26 cellular contexts compared by ENCODE assay signal in genomic region chr20:46377532-46377931, GRCh38. TPM values are rescaled to one million over a fixed set of nuclear protein-coding genes. Genes with fewer than 3 reads are reported as not detected.
DNase-seq lines count a peak whose midpoint lies in the region; ATAC-seq and TF ChIP-seq lines count a peak whose summit lies in the region.
"Had no signal": no experiment of that assay in that cellular context is flagged by ENCODE, and none has a peak within 500 bp of the region (broad histone marks: within the 10 kb centered on the region; RNA-seq: fewer than 3 reads in every experiment).

No MANE protein-coding gene starts in this region.

- intact Hi-C loops in activated CD8-positive, alpha-beta T cell treated with anti-CD3 and anti-CD28 coated beads for 36 hours (cut with micrococcal nuclease), result no loop called here
- intact Hi-C loops in upper lobe of right lung (cut with DNase I), result no loop called here

- H3K4me3 ChIP-seq in epithelial cell of esophagus (ENCODE audit: low read length) (no peak overlapping the region), skin epidermis (no peak overlapping the region), upper lobe of right lung (no peak overlapping the region)
- H3K4me3 ChIP-seq: colonic mucosa, sigmoid colon, SJSA1, stomach, tibial nerve had no signal

- DNase-seq in activated CD8-positive, alpha-beta T cell treated with anti-CD3 and anti-CD28 coated beads, Interleukin-2, amount 10 ng/mL, durations not matched to agents 7 days and 5 days, result no peak
- DNase-seq in activated CD8-positive, alpha-beta T cell treated with anti-CD3 and anti-CD28 coated beads for 36 hours, result no peak
- DNase-seq in RWPE1 (ENCODE audit: low spot score) (peak; percentile 84), epithelial cell of esophagus (ENCODE audit: low read depth) (peak; percentile 90), upper lobe of right lung (no peak), OCI-M1 (lab: John Stamatoyannopoulos, UW) (no peak)
- no peak for DNase-seq in activated CD4-positive, alpha-beta T cell treated with anti-CD3 and anti-CD28 coated beads, Interleukin-2, amount 50 U/mL, for 4 hours
- DNase-seq: 8988T; activated CD4-positive, alpha-beta T cell treated with anti-CD3 and anti-CD28 coated beads for 36 hours; brain microvascular endothelial cell; colonic mucosa; DMS153; effector memory CD4-positive, alpha-beta T cell; hypothalamus; KBM-7; NCI-H1436 treated with DMSO at 0.1 percent for 48 hours; NCI-H510A treated with DMSO at 0.1 percent for 48 hours; sigmoid colon; stomach had no signal

- H3K27me3 Mint-ChIP-seq in activated CD8-positive, alpha-beta T cell treated with anti-CD3 and anti-CD28 coated beads, Interleukin-2, amount 10 ng/mL, durations not matched to agents 7 days and 5 days (ENCODE audit: low read depth), result no peaks in the 10 kb centered on the region
- no peaks in the 10 kb centered on the region for H3K27me3 Mint-ChIP-seq in activated CD8-positive, alpha-beta T cell treated with anti-CD3 and anti-CD28 coated beads for 36 hours
- H3K27me3 Mint-ChIP-seq: activated CD4-positive, alpha-beta T cell treated with anti-CD3 and anti-CD28 coated beads for 36 hours had no signal

- no peaks in the 10 kb centered on the region for H3K4me1 ChIP-seq in upper lobe of right lung
- H3K4me1 ChIP-seq: colonic mucosa, parathyroid adenoma, sigmoid colon, SJSA1, stomach had no signal

- H3K36me3 ChIP-seq in upper lobe of right lung, result peaks cover 94% of the 10 kb centered on the region

- H3K9me3 ChIP-seq in upper lobe of right lung, result no peaks in the 10 kb centered on the region
- H3K9me3 ChIP-seq: colonic mucosa, sigmoid colon, SJSA1, stomach, tibial nerve had no signal

- no peak for TF ChIP-seq CTCF in activated CD8-positive, alpha-beta T cell treated with anti-CD3 and anti-CD28 coated beads for 36 hours (IDR thresholded peaks at IDR 0.05)
- TF ChIP-seq CTCF in RWPE1 (conservative IDR thresholded peaks at IDR 0.05; ENCODE audit: low read depth) (no peak; the same call in 1 of the 2 replicates), epithelial cell of esophagus (IDR thresholded peaks at IDR 0.05; ENCODE audit: insufficient read depth, low read depth, low read length, missing control alignments) (peak; percentile 53), upper lobe of right lung (IDR thresholded peaks at IDR 0.05) (no peak)

- no peaks in the 10 kb centered on the region for H3K27me3 ChIP-seq in upper lobe of right lung
- H3K27me3 ChIP-seq: brain microvascular endothelial cell, colonic mucosa, sigmoid colon, SJSA1, stomach, tibial nerve had no signal

- H3K27ac ChIP-seq in RWPE1, result peak overlapping the region; percentile 34
- peak overlapping the region in 16 of 21 experiments; percentile 1 to 80 (median 54) for H3K27ac ChIP-seq in skin epidermis
- H3K27ac ChIP-seq in upper lobe of right lung, result no peak overlapping the region
- H3K27ac ChIP-seq: brain microvascular endothelial cell, colonic mucosa, parathyroid adenoma, sigmoid colon, SJSA1, stomach had no signal

- no peak overlapping the region for H3K4me3 Mint-ChIP-seq in activated CD8-positive, alpha-beta T cell treated with anti-CD3 and anti-CD28 coated beads, Interleukin-2, amount 10 ng/mL, durations not matched to agents 7 days and 5 days
- H3K4me3 Mint-ChIP-seq in activated CD8-positive, alpha-beta T cell treated with anti-CD3 and anti-CD28 coated beads for 36 hours, result no peak overlapping the region
- H3K4me3 Mint-ChIP-seq: activated CD4-positive, alpha-beta T cell treated with anti-CD3 and anti-CD28 coated beads for 36 hours; neural crest cell had no signal

- CTCF ChIA-PET in activated CD8-positive, alpha-beta T cell treated with anti-CD3 and anti-CD28 coated beads, Interleukin-2, amount 10 ng/mL, durations not matched to agents 7 days and 5 days (lab: Charles Lee), result interaction anchor here (1.2 to 1.4 kb wide), 2 partner anchors 9 to 29 kb away, joined by 4 to 5 read pairs; no protein-coding TSS in a partner anchor
- CTCF ChIA-PET in activated CD8-positive, alpha-beta T cell treated with anti-CD3 and anti-CD28 coated beads for 36 hours (lab: Charles Lee), result no interaction called here
- CTCF ChIA-PET in RWPE1 (lab: Yijun Ruan, JAX), result interaction anchor here (0.7 to 2.1 kb wide), 6 partner anchors 9 to 394 kb away, joined by 3 to 7 read pairs (median 3); no protein-coding TSS in a partner anchor

- no peak for ATAC-seq in activated CD8-positive, alpha-beta T cell treated with anti-CD3 and anti-CD28 coated beads, Interleukin-2, amount 10 ng/mL, durations not matched to agents 7 days and 5 days
- ATAC-seq in activated CD8-positive, alpha-beta T cell treated with anti-CD3 and anti-CD28 coated beads for 36 hours, result no peak
- no peak for ATAC-seq in upper lobe of right lung
- ATAC-seq: activated CD4-positive, alpha-beta T cell treated with anti-CD3 and anti-CD28 coated beads for 36 hours; Panc1 had no signal

- peak overlapping the region; percentile 17 for H3K27ac Mint-ChIP-seq in activated CD8-positive, alpha-beta T cell treated with anti-CD3 and anti-CD28 coated beads, Interleukin-2, amount 10 ng/mL, durations not matched to agents 7 days and 5 days
- no peak overlapping the region for H3K27ac Mint-ChIP-seq in activated CD8-positive, alpha-beta T cell treated with anti-CD3 and anti-CD28 coated beads for 36 hours
- H3K27ac Mint-ChIP-seq: activated CD4-positive, alpha-beta T cell treated with anti-CD3 and anti-CD28 coated beads for 36 hours; activated T-helper 2 cell treated with anti-CD3 and anti-CD28 coated beads, Interferon-gamma antibody, Interleukin-2, Interleukin-4, amounts not matched to agents 10 μg/mL and 5 μg/mL and 100 μg/mL, durations not matched to agents 14 hours and 24 hours and 36 hours had no signal

- no peaks in the 10 kb centered on the region for H3K9me3 Mint-ChIP-seq in activated CD8-positive, alpha-beta T cell treated with anti-CD3 and anti-CD28 coated beads, Interleukin-2, amount 10 ng/mL, durations not matched to agents 7 days and 5 days (ENCODE audit: insufficient read depth)
- H3K9me3 Mint-ChIP-seq in activated CD8-positive, alpha-beta T cell treated with anti-CD3 and anti-CD28 coated beads for 36 hours, result no peaks in the 10 kb centered on the region
- H3K9me3 Mint-ChIP-seq: activated T-helper 2 cell treated with anti-CD3 and anti-CD28 coated beads, Interferon-gamma antibody, Interleukin-2, Interleukin-4, amounts not matched to agents 10 μg/mL and 5 μg/mL and 100 μg/mL, durations not matched to agents 14 hours and 24 hours and 36 hours; neural crest cell had no signal

- no peaks in the 10 kb centered on the region for H3K4me1 Mint-ChIP-seq in activated CD8-positive, alpha-beta T cell treated with anti-CD3 and anti-CD28 coated beads, Interleukin-2, amount 10 ng/mL, durations not matched to agents 7 days and 5 days (ENCODE audit: low read depth)
- H3K4me1 Mint-ChIP-seq in activated CD8-positive, alpha-beta T cell treated with anti-CD3 and anti-CD28 coated beads for 36 hours (ENCODE audit: low read depth), result no peaks in the 10 kb centered on the region
- H3K4me1 Mint-ChIP-seq: activated CD4-positive, alpha-beta T cell treated with anti-CD3 and anti-CD28 coated beads for 36 hours; neural crest cell had no signal

- POLR2A ChIA-PET in activated CD8-positive, alpha-beta T cell treated with anti-CD3 and anti-CD28 coated beads, Interleukin-2, amount 10 ng/mL, durations not matched to agents 7 days and 5 days (lab: Charles Lee), result interaction anchor here (0.6 kb wide), 1 partner anchor 22 kb away, joined by 4 read pairs; no protein-coding TSS in a partner anchor
- POLR2A ChIA-PET in activated CD8-positive, alpha-beta T cell treated with anti-CD3 and anti-CD28 coated beads for 36 hours (lab: Charles Lee), result interaction anchor here (1.0 to 1.2 kb wide), 2 partner anchors 15 to 20 kb away, joined by 3 read pairs; no protein-coding TSS in a partner anchor
- POLR2A ChIA-PET in RWPE1 (lab: Yijun Ruan, JAX; ENCODE audit: low non-redundant PET), result interaction anchor here (0.5 to 1.5 kb wide), 3 partner anchors 13 to 45 kb away, joined by 3 to 6 read pairs (median 4); no protein-coding TSS in a partner anchor

- H3K36me3 Mint-ChIP-seq in activated CD8-positive, alpha-beta T cell treated with anti-CD3 and anti-CD28 coated beads, Interleukin-2, amount 10 ng/mL, durations not matched to agents 7 days and 5 days (ENCODE audit: low read depth), result peaks cover 57% of the 10 kb centered on the region
- H3K36me3 Mint-ChIP-seq in activated CD8-positive, alpha-beta T cell treated with anti-CD3 and anti-CD28 coated beads for 36 hours (ENCODE audit: low read depth), result peaks cover 22% of the 10 kb centered on the region

RNA-seq across cellular contexts. Expression of gene ELMO2, which starts 28.9 kb away (rescaled TPM):
- 10 to 100 TPM; 66.1 to 82.3 TPM for total RNA-seq in activated CD8-positive, alpha-beta T cell treated with anti-CD3 and anti-CD28 coated beads, Interleukin-2, amount 10 ng/mL, durations not matched to agents 7 days and 5 days
- total RNA-seq in activated CD8-positive, alpha-beta T cell treated with anti-CD3 and anti-CD28 coated beads for 36 hours, result 10 to 100 TPM; 36.2 to 38.1 TPM
- total RNA-seq in upper lobe of right lung, result 57.0 TPM

Comparison
In these comparisons a context has a peak if more than half of its experiments do, and no peak if none do; other contexts are left out.
1. DNase-seq: peak in RWPE1 (single experiment) and epithelial cell of esophagus (single experiment); none in activated CD8-positive, alpha-beta T cell treated with anti-CD3 and anti-CD28 coated beads, Interleukin-2, amount 10 ng/mL, durations not matched to agents 7 days and 5 days (single experiment), activated CD8-positive, alpha-beta T cell treated with anti-CD3 and anti-CD28 coated beads for 36 hours (single experiment), upper lobe of right lung (single experiment), OCI-M1 (single experiment) and activated CD4-positive, alpha-beta T cell treated with anti-CD3 and anti-CD28 coated beads, Interleukin-2, amount 50 U/mL, for 4 hours (0 of 2).